Comparison of ENCODE assay signal across 23 cellular contexts in genomic region chr1:182092336-182092735, GRCh38. TPM values are rescaled to one million over a fixed set of nuclear protein-coding genes. Genes with fewer than 3 reads are reported as not detected.
DNase-seq lines count a peak whose midpoint lies in the region; ATAC-seq and TF ChIP-seq lines count a peak whose summit lies in the region.
"Had no signal": no experiment of that assay in that cellular context is flagged by ENCODE, and none has a peak within 500 bp of the region (broad histone marks: within the 10 kb centered on the region; RNA-seq: fewer than 3 reads in every experiment).

No MANE protein-coding gene starts in this region.

- H3K36me3 Mint-ChIP-seq in activated T-helper 2 cell treated with anti-CD3 and anti-CD28 coated beads, Interferon-gamma antibody, Interleukin-2, Interleukin-4, amounts not matched to agents 10 μg/mL and 5 μg/mL and 100 μg/mL, durations not matched to agents 14 hours and 24 hours and 36 hours (ENCODE audit: low read depth), result no peaks in the 10 kb centered on the region
- H3K36me3 Mint-ChIP-seq: CD4-positive, alpha-beta memory T cell had no signal

- TF ChIP-seq POLR2A in esophagus muscularis mucosa (IDR thresholded peaks at IDR 0.05; ENCODE audit: low read depth) (no peak), uterus (IDR thresholded peaks at IDR 0.05) (no peak)

- intact Hi-C loops in esophagus muscularis mucosa (cut with DNase I) (no loop called here), left lung (cut with DNase I) (no loop called here), uterus (cut with DNase I; ENCODE audit: low total_unique reads) (no loop called here), tibial artery (cut with DNase I; ENCODE audit: low total_unique reads) (no loop called here)
- intact Hi-C loops in activated T-helper 2 cell treated with anti-CD3 and anti-CD28 coated beads, Interferon-gamma antibody, Interleukin-2, Interleukin-4, amounts not matched to agents 10 μg/mL and 5 μg/mL and 100 μg/mL, durations not matched to agents 14 hours and 24 hours and 36 hours (cut with micrococcal nuclease), result no loop called here

- H3K27ac ChIP-seq in esophagus muscularis mucosa (replicated peaks in 1 of 4) (peak overlapping the region; percentile 27 to 68 (median 36)), left lung (no peak overlapping the region), uterus (peak overlapping the region; percentile 65 to 68), tibial artery (no peak overlapping the region)

- no peaks in the 10 kb centered on the region for H3K9me3 Mint-ChIP-seq in activated T-helper 2 cell treated with anti-CD3 and anti-CD28 coated beads, Interferon-gamma antibody, Interleukin-2, Interleukin-4, amounts not matched to agents 10 μg/mL and 5 μg/mL and 100 μg/mL, durations not matched to agents 14 hours and 24 hours and 36 hours
- H3K9me3 Mint-ChIP-seq: CD4-positive, alpha-beta memory T cell had no signal

- H3K4me3 ChIP-seq in esophagus muscularis mucosa (no peak overlapping the region), left lung (no peak overlapping the region), uterus (no peak overlapping the region), tibial artery (no peak overlapping the region)
- H3K4me3 ChIP-seq: GM12878 had no signal

- ATAC-seq in left lung (peak; percentile 41), HG03354 (IDR thresholded peaks at IDR 0.05; ENCODE audit: poor library complexity, severe bottlenecking, unreplicated experiment) (no peak), GM18498 (IDR thresholded peaks at IDR 0.05; ENCODE audit: unreplicated experiment) (no peak)
- ATAC-seq: GM12878 had no signal

- H3K36me3 ChIP-seq in esophagus muscularis mucosa (no peaks in the 10 kb centered on the region), left lung (no peaks in the 10 kb centered on the region), uterus (no peaks in the 10 kb centered on the region), tibial artery (no peaks in the 10 kb centered on the region)

- H3K9me3 ChIP-seq in esophagus muscularis mucosa (no peaks in the 10 kb centered on the region), left lung (no peaks in the 10 kb centered on the region), uterus (no peaks in the 10 kb centered on the region), tibial artery (no peaks in the 10 kb centered on the region)

- TF ChIP-seq EP300 in esophagus muscularis mucosa (IDR thresholded peaks at IDR 0.05), result no peak

- H3K4me3 Mint-ChIP-seq in activated T-helper 2 cell treated with anti-CD3 and anti-CD28 coated beads, Interferon-gamma antibody, Interleukin-2, Interleukin-4, amounts not matched to agents 10 μg/mL and 5 μg/mL and 100 μg/mL, durations not matched to agents 14 hours and 24 hours and 36 hours (ENCODE audit: low read depth), result no peak overlapping the region
- H3K4me3 Mint-ChIP-seq: CD4-positive, alpha-beta memory T cell had no signal

- no peak for TF ChIP-seq CTCF in esophagus muscularis mucosa (IDR thresholded peaks at IDR 0.05)
- TF ChIP-seq CTCF in left lung (IDR thresholded peaks at IDR 0.05), result no peak
- no peak for TF ChIP-seq CTCF in uterus (IDR thresholded peaks at IDR 0.05)
- TF ChIP-seq CTCF in tibial artery (IDR thresholded peaks at IDR 0.05), result no peak

- peaks cover 20% of the 10 kb centered on the region for H3K27me3 Mint-ChIP-seq in activated T-helper 2 cell treated with anti-CD3 and anti-CD28 coated beads, Interferon-gamma antibody, Interleukin-2, Interleukin-4, amounts not matched to agents 10 μg/mL and 5 μg/mL and 100 μg/mL, durations not matched to agents 14 hours and 24 hours and 36 hours (ENCODE audit: low read depth)

- 55% methylated on average over 5 of the region's 5 CpGs for WGBS in esophagus muscularis mucosa

- no peak overlapping the region for H3K27ac Mint-ChIP-seq in activated T-helper 2 cell treated with anti-CD3 and anti-CD28 coated beads, Interferon-gamma antibody, Interleukin-2, Interleukin-4, amounts not matched to agents 10 μg/mL and 5 μg/mL and 100 μg/mL, durations not matched to agents 14 hours and 24 hours and 36 hours
- H3K27ac Mint-ChIP-seq: CD4-positive, alpha-beta memory T cell had no signal

- DNase-seq in astrocyte of the hippocampus (ENCODE audit: low read depth, low spot score) (peak; percentile 85), esophagus muscularis mucosa (ENCODE audit: extremely low spot score) (peak; percentile 77), left lung (no peak), uterus (no peak), tibial artery (no peak)
- DNase-seq in activated T-helper 2 cell treated with anti-CD3 and anti-CD28 coated beads, Interferon-gamma antibody, Interleukin-2, Interleukin-4, amounts not matched to agents 10 μg/mL and 5 μg/mL and 100 μg/mL, durations not matched to agents 14 hours and 24 hours and 36 hours (ENCODE audit: low spot score), result no peak
- DNase-seq: C1 segment of cervical spinal cord; CD4-positive, alpha-beta memory T cell; COR-L47; EL; GDM1; NCI-H1092 treated with DMSO at 0.1 percent for 48 hours; NCI-H1436 treated with DMSO at 0.1 percent for 48 hours; NCI-H187 treated with DMSO at 0.1 percent for 48 hours; NCI-H2171 treated with DMSO at 0.1 percent for 48 hours; NCI-H524; NCI-H774; SIG-M5 had no signal

- H3K27me3 ChIP-seq in esophagus muscularis mucosa, result no peaks in the 10 kb centered on the region
- H3K27me3 ChIP-seq in left lung, result no peaks in the 10 kb centered on the region
- no peaks in the 10 kb centered on the region for H3K27me3 ChIP-seq in uterus
- H3K27me3 ChIP-seq in tibial artery, result no peaks in the 10 kb centered on the region

- H3K4me1 Mint-ChIP-seq in activated T-helper 2 cell treated with anti-CD3 and anti-CD28 coated beads, Interferon-gamma antibody, Interleukin-2, Interleukin-4, amounts not matched to agents 10 μg/mL and 5 μg/mL and 100 μg/mL, durations not matched to agents 14 hours and 24 hours and 36 hours (ENCODE audit: low read depth), result peaks cover 24% of the 10 kb centered on the region

- peaks cover 0 to 12% (median 8%) of the 10 kb centered on the region in 4 donors for H3K4me1 ChIP-seq in esophagus muscularis mucosa
- H3K4me1 ChIP-seq in left lung, result peaks cover 0 to 5% of the 10 kb centered on the region in 2 donors
- no peaks in the 10 kb centered on the region for H3K4me1 ChIP-seq in uterus
- H3K4me1 ChIP-seq in tibial artery, result no peaks in the 10 kb centered on the region

RNA-seq across cellular contexts. Expression of gene ZNF648, which starts 30.8 kb away (rescaled TPM):
- total RNA-seq in esophagus muscularis mucosa (not detected), left lung (under 1 TPM in 1 of 2 donors, not detected in 1; 0.10 TPM), uterus (1 to 10 TPM in 2 of 4 donors, under 1 TPM in 1, not detected in 1; 0.27 to 1.8 (median 1.7) TPM)
- total RNA-seq in activated T-helper 2 cell treated with anti-CD3 and anti-CD28 coated beads, Interferon-gamma antibody, Interleukin-2, Interleukin-4, amounts not matched to agents 10 μg/mL and 5 μg/mL and 100 μg/mL, durations not matched to agents 14 hours and 24 hours and 36 hours, result not detected in 2 replicates
- total RNA-seq: A673; CD4-positive, alpha-beta memory T cell; GM12878; HT-29 had no signal

Comparison
In these comparisons a context has a peak if more than half of its experiments do, and no peak if none do; other contexts are left out.
1. DNase-seq: peak in astrocyte of the hippocampus (single experiment) and esophagus muscularis mucosa (single experiment); none in left lung (0 of 2), uterus (0 of 2), tibial artery (0 of 2) and activated T-helper 2 cell treated with anti-CD3 and anti-CD28 coated beads, Interferon-gamma antibody, Interleukin-2, Interleukin-4, amounts not matched to agents 10 μg/mL and 5 μg/mL and 100 μg/mL, durations not matched to agents 14 hours and 24 hours and 36 hours (single experiment).
2. H3K27ac ChIP-seq: peak in esophagus muscularis mucosa (4 of 4) and uterus (2 of 2); none in left lung (0 of 2) and tibial artery (0 of 2).